ENCODE assay signal across 24 cellular contexts in genomic region chr6:129620234-129620610, GRCh38.
"Had no signal": no experiment of that assay in that cellular context is flagged by ENCODE, and none has a peak within 500 bp of the region (broad histone marks: within the 10 kb centered on the region; RNA-seq: fewer than 3 reads in every experiment).

No MANE protein-coding gene starts in this region.

- H3K4me3 Mint-ChIP-seq: dendritic cell treated with granulocyte-macrophage colony-stimulating factor and Interleukin-4, amounts not matched to agents 40 ng/mL and 50 ng/mL, for 4 days; mesothelial cell of epicardium; naive B cell had no signal

- ATAC-seq: esophagus mucosa, gastrocnemius medialis, heart right ventricle, left cardiac atrium, left ventricle myocardium superior, lower lobe of right lung, mucosa of descending colon had no signal

- H3K27me3 ChIP-seq: colonic mucosa, dorsolateral prefrontal cortex, gastrocnemius medialis, heart right ventricle, left lung had no signal

- H3K9me3 Mint-ChIP-seq: dendritic cell treated with granulocyte-macrophage colony-stimulating factor and Interleukin-4, amounts not matched to agents 40 ng/mL and 50 ng/mL, for 4 days had no signal

- DNase-seq: colonic mucosa; cortex of kidney; dorsolateral prefrontal cortex; effector CD4-positive, alpha-beta T cell; effector memory CD4-positive, alpha-beta T cell; foreskin melanocyte; gastrocnemius medialis; glutamatergic neuron; head of caudate nucleus; heart right ventricle; hippocampal formation; left cardiac atrium; left lung; left ventricle myocardium superior; lower lobe of right lung; mesenchymal stem cell; mucosa of descending colon; naive B cell had no signal

- H3K9me3 ChIP-seq: colonic mucosa, gastrocnemius medialis, heart right ventricle, left lung, lower lobe of right lung, mucosa of descending colon had no signal

- H3K27ac ChIP-seq: colonic mucosa, dorsolateral prefrontal cortex, epithelial cell of prostate, gastrocnemius medialis, heart right ventricle, left lung, lower lobe of right lung had no signal

- H3K36me3 ChIP-seq: colonic mucosa had no signal

- H3K4me3 ChIP-seq: colonic mucosa, dorsolateral prefrontal cortex, gastrocnemius medialis, heart right ventricle, left lung, lower lobe of right lung, mucosa of descending colon had no signal

- H3K27me3 Mint-ChIP-seq: dendritic cell treated with granulocyte-macrophage colony-stimulating factor and Interleukin-4, amounts not matched to agents 40 ng/mL and 50 ng/mL, for 4 days; naive B cell had no signal

- FAIRE-seq: islet of Langerhans, keratinocyte had no signal

- H3K4me1 ChIP-seq: colonic mucosa, gastrocnemius medialis, lower lobe of right lung had no signal

- H3K27ac Mint-ChIP-seq: mesothelial cell of epicardium had no signal
